1 cellular context compared by ENCODE assay signal in the genomic region with DNA sequence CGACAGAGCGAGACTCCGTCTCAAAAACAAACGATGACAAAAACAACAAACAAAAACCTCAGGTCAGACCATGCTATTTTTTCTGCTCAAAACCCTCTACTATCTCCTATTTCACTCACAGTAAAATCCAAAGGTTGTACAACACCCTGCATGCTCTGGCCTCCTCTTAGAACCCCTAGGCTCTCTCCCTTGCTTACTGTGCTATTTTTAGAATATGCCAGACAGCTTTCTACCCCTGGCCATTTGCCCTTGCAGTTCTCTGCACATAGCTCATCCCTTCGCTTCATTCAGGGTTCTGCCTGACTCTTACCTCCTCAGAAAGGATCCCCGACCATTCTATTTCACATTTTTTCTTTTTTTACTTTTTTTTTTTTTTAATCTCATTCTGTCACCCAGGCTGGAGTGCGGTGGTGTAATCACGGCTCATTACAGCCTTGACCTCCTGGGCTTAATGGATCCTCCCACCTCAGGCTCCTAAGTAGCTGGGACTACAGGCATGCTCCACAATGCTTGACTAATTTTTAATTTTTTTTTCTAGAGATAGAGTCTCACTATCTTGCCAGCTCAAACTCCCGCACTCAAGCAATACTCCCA.
TF ChIP-seq lines count a peak whose summit lies in the region.

No MANE protein-coding gene starts in this region.

TF ChIP-seq in HEK293, 187 proteins besides CTCF, POLR2A, EP300 and RAD21 (continued from another document):
- TF ChIP-seq SP7 (tag by site-specific recombination; IDR thresholded peaks at IDR 0.05) = peak; percentile 41; the same call in 1 of the 2 replicates
- TF ChIP-seq, protein P1, sequence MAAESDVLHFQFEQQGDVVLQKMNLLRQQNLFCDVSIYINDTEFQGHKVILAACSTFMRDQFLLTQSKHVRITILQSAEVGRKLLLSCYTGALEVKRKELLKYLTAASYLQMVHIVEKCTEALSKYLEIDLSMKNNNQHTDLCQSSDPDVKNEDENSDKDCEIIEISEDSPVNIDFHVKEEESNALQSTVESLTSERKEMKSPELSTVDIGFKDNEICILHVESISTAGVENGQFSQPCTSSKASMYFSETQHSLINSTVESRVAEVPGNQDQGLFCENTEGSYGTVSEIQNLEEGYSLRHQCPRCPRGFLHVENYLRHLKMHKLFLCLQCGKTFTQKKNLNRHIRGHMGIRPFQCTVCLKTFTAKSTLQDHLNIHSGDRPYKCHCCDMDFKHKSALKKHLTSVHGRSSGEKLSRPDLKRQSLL (tag by site-specific recombination; IDR thresholded peaks at IDR 0.05) = no peak
- TF ChIP-seq, protein P2, sequence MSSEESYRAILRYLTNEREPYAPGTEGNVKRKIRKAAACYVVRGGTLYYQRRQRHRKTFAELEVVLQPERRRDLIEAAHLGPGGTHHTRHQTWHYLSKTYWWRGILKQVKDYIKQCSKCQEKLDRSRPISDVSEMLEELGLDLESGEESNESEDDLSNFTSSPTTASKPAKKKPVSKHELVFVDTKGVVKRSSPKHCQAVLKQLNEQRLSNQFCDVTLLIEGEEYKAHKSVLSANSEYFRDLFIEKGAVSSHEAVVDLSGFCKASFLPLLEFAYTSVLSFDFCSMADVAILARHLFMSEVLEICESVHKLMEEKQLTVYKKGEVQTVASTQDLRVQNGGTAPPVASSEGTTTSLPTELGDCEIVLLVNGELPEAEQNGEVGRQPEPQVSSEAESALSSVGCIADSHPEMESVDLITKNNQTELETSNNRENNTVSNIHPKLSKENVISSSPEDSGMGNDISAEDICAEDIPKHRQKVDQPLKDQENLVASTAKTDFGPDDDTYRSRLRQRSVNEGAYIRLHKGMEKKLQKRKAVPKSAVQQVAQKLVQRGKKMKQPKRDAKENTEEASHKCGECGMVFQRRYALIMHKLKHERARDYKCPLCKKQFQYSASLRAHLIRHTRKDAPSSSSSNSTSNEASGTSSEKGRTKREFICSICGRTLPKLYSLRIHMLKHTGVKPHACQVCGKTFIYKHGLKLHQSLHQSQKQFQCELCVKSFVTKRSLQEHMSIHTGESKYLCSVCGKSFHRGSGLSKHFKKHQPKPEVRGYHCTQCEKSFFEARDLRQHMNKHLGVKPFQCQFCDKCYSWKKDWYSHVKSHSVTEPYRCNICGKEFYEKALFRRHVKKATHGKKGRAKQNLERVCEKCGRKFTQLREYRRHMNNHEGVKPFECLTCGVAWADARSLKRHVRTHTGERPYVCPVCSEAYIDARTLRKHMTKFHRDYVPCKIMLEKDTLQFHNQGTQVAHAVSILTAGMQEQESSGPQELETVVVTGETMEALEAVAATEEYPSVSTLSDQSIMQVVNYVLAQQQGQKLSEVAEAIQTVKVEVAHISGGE (tag by site-specific recombination; conservative IDR thresholded peaks at IDR 0.05; ENCODE audit: low read depth) = no peak
- TF ChIP-seq ZBTB17 (tag by site-specific recombination; IDR thresholded peaks at IDR 0.05) = peak; percentile 55
- peak; percentile 64; the same call in 1 of the 2 replicates for TF ChIP-seq PRDM1 (tag by site-specific recombination; IDR thresholded peaks at IDR 0.05)
- TF ChIP-seq SP2 (tag by site-specific recombination; IDR thresholded peaks at IDR 0.05) = no peak
- TF ChIP-seq EGR2 (tag by site-specific recombination; IDR thresholded peaks at IDR 0.05; ENCODE audit: low read depth) = peak; percentile 60
- no peak for TF ChIP-seq ZNF335 (tag by site-specific recombination; conservative IDR thresholded peaks at IDR 0.05)
- TF ChIP-seq WT1 (tag by site-specific recombination; IDR thresholded peaks at IDR 0.05) = peak; percentile 86
- TF ChIP-seq ZNF571 (tag by site-specific recombination; IDR thresholded peaks at IDR 0.05) = no peak
- no peak for TF ChIP-seq SP3 (tag by site-specific recombination; IDR thresholded peaks at IDR 0.05)
- TF ChIP-seq HOXC10 (CRISPR knock-in tag; IDR thresholded peaks at IDR 0.05) = no peak
- TF ChIP-seq, protein P3, sequence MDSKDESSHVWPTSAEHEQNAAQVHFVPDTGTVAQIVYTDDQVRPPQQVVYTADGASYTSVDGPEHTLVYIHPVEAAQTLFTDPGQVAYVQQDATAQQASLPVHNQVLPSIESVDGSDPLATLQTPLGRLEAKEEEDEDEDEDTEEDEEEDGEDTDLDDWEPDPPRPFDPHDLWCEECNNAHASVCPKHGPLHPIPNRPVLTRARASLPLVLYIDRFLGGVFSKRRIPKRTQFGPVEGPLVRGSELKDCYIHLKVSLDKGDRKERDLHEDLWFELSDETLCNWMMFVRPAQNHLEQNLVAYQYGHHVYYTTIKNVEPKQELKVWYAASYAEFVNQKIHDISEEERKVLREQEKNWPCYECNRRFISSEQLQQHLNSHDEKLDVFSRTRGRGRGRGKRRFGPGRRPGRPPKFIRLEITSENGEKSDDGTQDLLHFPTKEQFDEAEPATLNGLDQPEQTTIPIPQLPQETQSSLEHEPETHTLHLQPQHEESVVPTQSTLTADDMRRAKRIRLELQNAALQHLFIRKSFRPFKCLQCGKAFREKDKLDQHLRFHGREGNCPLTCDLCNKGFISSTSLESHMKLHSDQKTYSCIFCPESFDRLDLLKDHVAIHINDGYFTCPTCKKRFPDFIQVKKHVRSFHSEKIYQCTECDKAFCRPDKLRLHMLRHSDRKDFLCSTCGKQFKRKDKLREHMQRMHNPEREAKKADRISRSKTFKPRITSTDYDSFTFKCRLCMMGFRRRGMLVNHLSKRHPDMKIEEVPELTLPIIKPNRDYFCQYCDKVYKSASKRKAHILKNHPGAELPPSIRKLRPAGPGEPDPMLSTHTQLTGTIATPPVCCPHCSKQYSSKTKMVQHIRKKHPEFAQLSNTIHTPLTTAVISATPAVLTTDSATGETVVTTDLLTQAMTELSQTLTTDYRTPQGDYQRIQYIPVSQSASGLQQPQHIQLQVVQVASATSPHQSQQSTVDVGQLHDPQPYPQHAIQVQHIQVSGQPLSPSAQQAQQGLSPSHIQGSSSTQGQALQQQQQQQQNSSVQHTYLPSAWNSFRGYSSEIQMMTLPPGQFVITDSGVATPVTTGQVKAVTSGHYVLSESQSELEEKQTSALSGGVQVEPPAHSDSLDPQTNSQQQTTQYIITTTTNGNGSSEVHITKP (tag by site-specific recombination; IDR thresholded peaks at IDR 0.05) = peak; percentile 79
- peak; percentile 66; the same call in 1 of the 2 replicates for TF ChIP-seq ZNF600 (tag by site-specific recombination; IDR thresholded peaks at IDR 0.05)
- peak; percentile 86 for TF ChIP-seq GLIS1 (tag by site-specific recombination; IDR thresholded peaks at IDR 0.05)
- TF ChIP-seq ZNF529 (tag by site-specific recombination; IDR thresholded peaks at IDR 0.05; ENCODE audit: insufficient replicate concordance) = no peak
- no peak for TF ChIP-seq ZBTB7A (tag by site-specific recombination; IDR thresholded peaks at IDR 0.05; ENCODE audit: low read depth)
- TF ChIP-seq ZFHX2 (tag by site-specific recombination; conservative IDR thresholded peaks at IDR 0.05) = peak; percentile 62
- TF ChIP-seq ZIC2 (tag by site-specific recombination; IDR thresholded peaks at IDR 0.05) = 0 out of 2 replicates have a peak, but pooled peaks have one; percentile 13
- no peak for TF ChIP-seq ZNF169 (tag by site-specific recombination; IDR thresholded peaks at IDR 0.05)
TF ChIP-seq in HEK293: peak in this region for 11.
